1 cellular context compared by ENCODE assay signal in the genomic region with DNA sequence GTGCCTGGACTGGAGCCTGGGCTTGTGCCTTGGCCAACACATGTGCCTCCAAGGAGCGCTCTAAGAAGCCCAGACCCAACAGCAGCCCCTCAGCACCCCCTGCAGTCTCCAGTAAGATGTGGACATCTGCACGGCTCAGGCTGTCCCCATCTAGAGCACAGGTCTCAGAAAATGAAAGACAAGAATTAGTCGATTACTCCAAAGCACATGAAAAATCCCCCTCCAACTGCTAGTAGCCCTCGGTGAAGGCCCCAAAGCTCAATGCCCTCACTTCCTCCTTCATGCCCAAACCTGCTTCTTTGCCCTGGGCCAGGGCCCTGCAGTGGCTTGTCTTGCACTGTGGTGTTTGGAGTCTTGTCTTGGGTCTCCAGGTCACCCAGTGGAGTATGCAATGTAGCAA.
A peak's percentile ranks its signal among the peaks of the same experiment; 100 is the strongest.
TF ChIP-seq lines count a peak whose summit lies in the region.

No MANE protein-coding gene starts in this region.

TF ChIP-seq in GM12878, 131 proteins besides CTCF, POLR2A, EP300 and RAD21 (continued from another document):
- TF ChIP-seq, protein P1, sequence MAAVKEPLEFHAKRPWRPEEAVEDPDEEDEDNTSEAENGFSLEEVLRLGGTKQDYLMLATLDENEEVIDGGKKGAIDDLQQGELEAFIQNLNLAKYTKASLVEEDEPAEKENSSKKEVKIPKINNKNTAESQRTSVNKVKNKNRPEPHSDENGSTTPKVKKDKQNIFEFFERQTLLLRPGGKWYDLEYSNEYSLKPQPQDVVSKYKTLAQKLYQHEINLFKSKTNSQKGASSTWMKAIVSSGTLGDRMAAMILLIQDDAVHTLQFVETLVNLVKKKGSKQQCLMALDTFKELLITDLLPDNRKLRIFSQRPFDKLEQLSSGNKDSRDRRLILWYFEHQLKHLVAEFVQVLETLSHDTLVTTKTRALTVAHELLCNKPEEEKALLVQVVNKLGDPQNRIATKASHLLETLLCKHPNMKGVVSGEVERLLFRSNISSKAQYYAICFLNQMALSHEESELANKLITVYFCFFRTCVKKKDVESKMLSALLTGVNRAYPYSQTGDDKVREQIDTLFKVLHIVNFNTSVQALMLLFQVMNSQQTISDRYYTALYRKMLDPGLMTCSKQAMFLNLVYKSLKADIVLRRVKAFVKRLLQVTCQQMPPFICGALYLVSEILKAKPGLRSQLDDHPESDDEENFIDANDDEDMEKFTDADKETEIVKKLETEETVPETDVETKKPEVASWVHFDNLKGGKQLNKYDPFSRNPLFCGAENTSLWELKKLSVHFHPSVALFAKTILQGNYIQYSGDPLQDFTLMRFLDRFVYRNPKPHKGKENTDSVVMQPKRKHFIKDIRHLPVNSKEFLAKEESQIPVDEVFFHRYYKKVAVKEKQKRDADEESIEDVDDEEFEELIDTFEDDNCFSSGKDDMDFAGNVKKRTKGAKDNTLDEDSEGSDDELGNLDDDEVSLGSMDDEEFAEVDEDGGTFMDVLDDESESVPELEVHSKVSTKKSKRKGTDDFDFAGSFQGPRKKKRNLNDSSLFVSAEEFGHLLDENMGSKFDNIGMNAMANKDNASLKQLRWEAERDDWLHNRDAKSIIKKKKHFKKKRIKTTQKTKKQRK (IDR thresholded peaks at IDR 0.05; ENCODE audit: low read depth, low read length) = no peak
- TF ChIP-seq MEF2B (IDR thresholded peaks at IDR 0.05; ENCODE audit: partially characterized antibody, poor library complexity, severe bottlenecking) = no peak
- TF ChIP-seq CBX3 (IDR thresholded peaks at IDR 0.05; ENCODE audit: borderline replicate concordance, low read depth) = no peak
- TF ChIP-seq ZSCAN29 (IDR thresholded peaks at IDR 0.05) = no peak
- TF ChIP-seq, protein P2, sequence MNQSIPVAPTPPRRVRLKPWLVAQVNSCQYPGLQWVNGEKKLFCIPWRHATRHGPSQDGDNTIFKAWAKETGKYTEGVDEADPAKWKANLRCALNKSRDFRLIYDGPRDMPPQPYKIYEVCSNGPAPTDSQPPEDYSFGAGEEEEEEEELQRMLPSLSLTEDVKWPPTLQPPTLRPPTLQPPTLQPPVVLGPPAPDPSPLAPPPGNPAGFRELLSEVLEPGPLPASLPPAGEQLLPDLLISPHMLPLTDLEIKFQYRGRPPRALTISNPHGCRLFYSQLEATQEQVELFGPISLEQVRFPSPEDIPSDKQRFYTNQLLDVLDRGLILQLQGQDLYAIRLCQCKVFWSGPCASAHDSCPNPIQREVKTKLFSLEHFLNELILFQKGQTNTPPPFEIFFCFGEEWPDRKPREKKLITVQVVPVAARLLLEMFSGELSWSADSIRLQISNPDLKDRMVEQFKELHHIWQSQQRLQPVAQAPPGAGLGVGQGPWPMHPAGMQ (IDR thresholded peaks at IDR 0.05; ENCODE audit: borderline replicate concordance) = no peak
- peak; percentile 60; the same call in 1 of the 2 replicates for TF ChIP-seq SMC3 (IDR thresholded peaks at IDR 0.05; ENCODE audit: borderline replicate concordance, low read length)
- TF ChIP-seq SMAD5 (IDR thresholded peaks at IDR 0.05; ENCODE audit: low read depth) = no peak
- no peak for TF ChIP-seq ZNF622 (IDR thresholded peaks at IDR 0.05)
- no peak for TF ChIP-seq HCFC1 (IDR thresholded peaks at IDR 0.05; ENCODE audit: low read length)
- 0 out of 2 replicates have a peak, but pooled peaks have one; percentile 13 for TF ChIP-seq DPF2 (IDR thresholded peaks at IDR 0.05)
- TF ChIP-seq SPI1 (IDR thresholded peaks at IDR 0.05; ENCODE audit: borderline replicate concordance, insufficient read depth, low read depth, low read length) = peak; percentile 54; the same call in 1 of the 2 replicates
- TF ChIP-seq SIX5 (IDR thresholded peaks at IDR 0.05; ENCODE audit: low read depth, low read length, severe bottlenecking) = no peak
- TF ChIP-seq RELA (IDR thresholded peaks at IDR 0.05; ENCODE audit: borderline replicate concordance, partially characterized antibody) = no peak
- TF ChIP-seq NFIC (IDR thresholded peaks at IDR 0.05; ENCODE audit: low read depth, low read length) = no peak
- TF ChIP-seq KDM1A (IDR thresholded peaks at IDR 0.05; ENCODE audit: borderline replicate concordance) = no peak
- no peak for TF ChIP-seq BACH1 (IDR thresholded peaks at IDR 0.05; ENCODE audit: borderline replicate concordance)
- TF ChIP-seq, protein P3, sequence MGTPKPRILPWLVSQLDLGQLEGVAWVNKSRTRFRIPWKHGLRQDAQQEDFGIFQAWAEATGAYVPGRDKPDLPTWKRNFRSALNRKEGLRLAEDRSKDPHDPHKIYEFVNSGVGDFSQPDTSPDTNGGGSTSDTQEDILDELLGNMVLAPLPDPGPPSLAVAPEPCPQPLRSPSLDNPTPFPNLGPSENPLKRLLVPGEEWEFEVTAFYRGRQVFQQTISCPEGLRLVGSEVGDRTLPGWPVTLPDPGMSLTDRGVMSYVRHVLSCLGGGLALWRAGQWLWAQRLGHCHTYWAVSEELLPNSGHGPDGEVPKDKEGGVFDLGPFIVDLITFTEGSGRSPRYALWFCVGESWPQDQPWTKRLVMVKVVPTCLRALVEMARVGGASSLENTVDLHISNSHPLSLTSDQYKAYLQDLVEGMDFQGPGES (IDR thresholded peaks at IDR 0.05) = no peak
- 0 out of 4 replicates have a peak, but pooled peaks of 1 of the 2 experiments have one; percentile 35 for TF ChIP-seq ETV6 (conservative IDR thresholded peaks at IDR 0.05 in 1 of 2, IDR thresholded peaks at IDR 0.05 in 1 of 2; ENCODE audit: borderline replicate concordance in 1 of 2, low read depth in 1 of 2)
